Comparison of ENCODE assay signal across 26 cellular contexts in genomic region chr3:72437666-72438065, GRCh38. TPM values are rescaled to one million over a fixed set of nuclear protein-coding genes. Genes with fewer than 3 reads are reported as not detected.
DNase-seq lines count a peak whose midpoint lies in the region; ATAC-seq and TF ChIP-seq lines count a peak whose summit lies in the region.
"Had no signal": no experiment of that assay in that cellular context is flagged by ENCODE, and none has a peak within 500 bp of the region (broad histone marks: within the 10 kb centered on the region; RNA-seq: fewer than 3 reads in every experiment).

No MANE protein-coding gene starts in this region.

- H3K4me1 Mint-ChIP-seq in activated naive CD8-positive, alpha-beta T cell (ENCODE audit: low read depth) = peaks cover 85% of the 10 kb centered on the region
- peaks cover 74% of the 10 kb centered on the region for H3K4me1 Mint-ChIP-seq in activated naive CD8-positive, alpha-beta T cell treated with anti-CD3 and anti-CD28 coated beads for 36 hours
- peaks cover 28% of the 10 kb centered on the region for H3K4me1 Mint-ChIP-seq in mesothelial cell of epicardium

- DNase-seq in activated naive CD8-positive, alpha-beta T cell treated with anti-CD3 and anti-CD28 coated beads for 36 hours = no peak
- DNase-seq in amniotic epithelial cell (ENCODE audit: low read depth) = peak; percentile 42
- DNase-seq in mesothelial cell of epicardium (ENCODE audit: low spot score in 2 of 2, unreplicated experiment in 2 of 2) = no peak
- DNase-seq in effector CD8-positive, alpha-beta T cell (lab: John Stamatoyannopoulos, UW) = no peak
- DNase-seq: activated CD4-positive, alpha-beta T cell treated with anti-CD3 and anti-CD28 coated beads, Interleukin-2, amount 10 ng/mL, durations not matched to agents 7 days and 5 days; body of pancreas; effector CD4-positive, alpha-beta T cell; esophagus squamous epithelium; gastrocnemius medialis; hippocampal formation; immature natural killer cell; left lung; naive thymus-derived CD4-positive, alpha-beta T cell; NCI-H1105; NCI-H2029 treated with DMSO at 0.1 percent for 48 hours; NCI-H2227 treated with DMSO at 0.1 percent for 48 hours; NCI-H774; occipital lobe; spleen; stimulated activated CD4-positive, alpha-beta T cell treated with anti-CD3 and anti-CD28 coated beads, Interleukin-4, amount 100 ng/mL, for 4 hours; stimulated activated naive CD4-positive, alpha-beta T cell treated with Interleukin-2 at 50 U/mL for 16 hours; thyroid gland had no signal

- no peaks in the 10 kb centered on the region for H3K27me3 Mint-ChIP-seq in activated naive CD8-positive, alpha-beta T cell
- H3K27me3 Mint-ChIP-seq in activated naive CD8-positive, alpha-beta T cell treated with anti-CD3 and anti-CD28 coated beads for 36 hours = no peaks in the 10 kb centered on the region
- no peaks in the 10 kb centered on the region for H3K27me3 Mint-ChIP-seq in mesothelial cell of epicardium (ENCODE audit: low read depth)
- H3K27me3 Mint-ChIP-seq: activated CD4-positive, alpha-beta T cell treated with anti-CD3 and anti-CD28 coated beads, Interleukin-2, amount 10 ng/mL, durations not matched to agents 7 days and 5 days; naive thymus-derived CD4-positive, alpha-beta T cell had no signal

- no peaks in the 10 kb centered on the region for H3K9me3 Mint-ChIP-seq in activated naive CD8-positive, alpha-beta T cell (ENCODE audit: low read depth)
- peaks cover 3% of the 10 kb centered on the region for H3K9me3 Mint-ChIP-seq in activated naive CD8-positive, alpha-beta T cell treated with anti-CD3 and anti-CD28 coated beads for 36 hours
- no peaks in the 10 kb centered on the region for H3K9me3 Mint-ChIP-seq in mesothelial cell of epicardium
- H3K9me3 Mint-ChIP-seq: activated CD4-positive, alpha-beta T cell treated with anti-CD3 and anti-CD28 coated beads, Interleukin-2, amount 10 ng/mL, durations not matched to agents 7 days and 5 days; immature natural killer cell; naive thymus-derived CD4-positive, alpha-beta T cell; T-helper 1 cell treated with Interleukin-12 subunit alpha and Interleukin-12 subunit beta and Interleukin-4 antibody, amounts not matched to agents 30 μg/mL and 1 μg/mL, for 36 hours had no signal

- no peak for ATAC-seq in HG03025 (IDR thresholded peaks at IDR 0.05; ENCODE audit: low FRiP score, unreplicated experiment)
- ATAC-seq in GM18873 (IDR thresholded peaks at IDR 0.05; ENCODE audit: low FRiP score, unreplicated experiment) = no peak
- ATAC-seq: body of pancreas; gastrocnemius medialis; naive thymus-derived CD4-positive, alpha-beta T cell had no signal

- peak overlapping the region; percentile 89 for H3K27ac Mint-ChIP-seq in activated naive CD8-positive, alpha-beta T cell
- H3K27ac Mint-ChIP-seq in activated naive CD8-positive, alpha-beta T cell treated with anti-CD3 and anti-CD28 coated beads for 36 hours = no peak overlapping the region
- H3K27ac Mint-ChIP-seq in mesothelial cell of epicardium = peak overlapping the region; percentile 14
- H3K27ac Mint-ChIP-seq: activated CD4-positive, alpha-beta T cell treated with anti-CD3 and anti-CD28 coated beads, Interleukin-2, amount 10 ng/mL, durations not matched to agents 7 days and 5 days; T-helper 1 cell treated with Interleukin-12 subunit alpha and Interleukin-12 subunit beta and Interleukin-4 antibody, amounts not matched to agents 30 μg/mL and 1 μg/mL, for 36 hours had no signal

- TF ChIP-seq CTCF in mesothelial cell of epicardium (IDR thresholded peaks at IDR 0.05; ENCODE audit: unreplicated experiment) = no peak

- peaks cover 18% of the 10 kb centered on the region for H3K36me3 Mint-ChIP-seq in activated naive CD8-positive, alpha-beta T cell
- H3K36me3 Mint-ChIP-seq in activated naive CD8-positive, alpha-beta T cell treated with anti-CD3 and anti-CD28 coated beads for 36 hours = peaks cover 54% of the 10 kb centered on the region
- H3K36me3 Mint-ChIP-seq in mesothelial cell of epicardium = peaks cover 10% of the 10 kb centered on the region

- peak overlapping the region; percentile 46 for H3K4me3 Mint-ChIP-seq in activated naive CD8-positive, alpha-beta T cell
- no peak overlapping the region for H3K4me3 Mint-ChIP-seq in activated naive CD8-positive, alpha-beta T cell treated with anti-CD3 and anti-CD28 coated beads for 36 hours
- H3K4me3 Mint-ChIP-seq in mesothelial cell of epicardium = no peak overlapping the region
- H3K4me3 Mint-ChIP-seq: activated CD4-positive, alpha-beta T cell treated with anti-CD3 and anti-CD28 coated beads, Interleukin-2, amount 10 ng/mL, durations not matched to agents 7 days and 5 days; immature natural killer cell had no signal

RNA-seq across cellular contexts. Expression of gene RYBP, which starts 8.8 kb away (rescaled TPM):
- total RNA-seq in activated naive CD8-positive, alpha-beta T cell treated with anti-CD3 and anti-CD28 coated beads for 36 hours = 10 to 100 TPM; 16.3 to 16.4 TPM
- total RNA-seq in mesothelial cell of epicardium = 27.5 to 28.4 TPM (median 27.8 TPM) in 3 replicates
